In the genomic region with DNA sequence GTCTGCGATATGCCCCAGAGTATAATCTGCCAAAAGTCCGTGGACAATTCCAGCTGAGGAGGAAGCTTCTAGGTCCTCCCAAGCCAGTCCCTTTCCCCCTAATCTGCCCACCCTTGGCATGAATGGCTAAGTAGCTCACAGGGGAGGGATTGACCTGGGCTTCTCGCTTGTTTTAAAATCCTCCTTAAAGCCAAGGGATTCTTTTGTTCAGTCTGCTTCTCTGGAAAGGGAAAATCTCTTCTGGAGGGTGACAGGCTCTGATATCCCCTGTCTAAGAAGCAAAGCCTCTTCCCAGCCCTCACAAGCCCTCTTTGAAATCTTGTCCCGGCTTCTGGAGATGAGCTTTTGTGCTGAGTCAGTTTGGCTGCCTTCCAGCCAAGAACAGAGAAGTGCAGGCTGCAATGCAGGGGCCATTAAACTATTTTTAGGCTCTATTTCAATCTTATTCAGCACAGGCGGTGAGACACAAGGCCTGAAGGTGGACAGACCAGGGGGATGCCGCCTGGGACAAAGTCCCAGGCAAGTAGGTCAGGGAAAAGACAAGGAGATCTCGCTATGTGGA, we compare ENCODE assay signal across 1 cellular context.
TF ChIP-seq lines count a peak whose summit lies in the region.

No MANE protein-coding gene starts in this region.

TF ChIP-seq in HCT116, 20 proteins besides CTCF, POLR2A, EP300 and RAD21 (continued from another document):
- no peak for TF ChIP-seq EZH2phosphoT487 (IDR thresholded peaks at IDR 0.05; ENCODE audit: borderline replicate concordance)
- no peak for TF ChIP-seq ZNF274 (IDR thresholded peaks at IDR 0.05; ENCODE audit: low read depth, low read length)
- TF ChIP-seq, protein P1, sequence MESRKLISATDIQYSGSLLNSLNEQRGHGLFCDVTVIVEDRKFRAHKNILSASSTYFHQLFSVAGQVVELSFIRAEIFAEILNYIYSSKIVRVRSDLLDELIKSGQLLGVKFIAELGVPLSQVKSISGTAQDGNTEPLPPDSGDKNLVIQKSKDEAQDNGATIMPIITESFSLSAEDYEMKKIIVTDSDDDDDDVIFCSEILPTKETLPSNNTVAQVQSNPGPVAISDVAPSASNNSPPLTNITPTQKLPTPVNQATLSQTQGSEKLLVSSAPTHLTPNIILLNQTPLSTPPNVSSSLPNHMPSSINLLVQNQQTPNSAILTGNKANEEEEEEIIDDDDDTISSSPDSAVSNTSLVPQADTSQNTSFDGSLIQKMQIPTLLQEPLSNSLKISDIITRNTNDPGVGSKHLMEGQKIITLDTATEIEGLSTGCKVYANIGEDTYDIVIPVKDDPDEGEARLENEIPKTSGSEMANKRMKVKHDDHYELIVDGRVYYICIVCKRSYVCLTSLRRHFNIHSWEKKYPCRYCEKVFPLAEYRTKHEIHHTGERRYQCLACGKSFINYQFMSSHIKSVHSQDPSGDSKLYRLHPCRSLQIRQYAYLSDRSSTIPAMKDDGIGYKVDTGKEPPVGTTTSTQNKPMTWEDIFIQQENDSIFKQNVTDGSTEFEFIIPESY (IDR thresholded peaks at IDR 0.05; ENCODE audit: extremely low read depth, insufficient replicate concordance, low read length) = no peak
- no peak for TF ChIP-seq CEBPB (IDR thresholded peaks at IDR 0.05; ENCODE audit: low read depth)
- no peak for TF ChIP-seq YY1 (IDR thresholded peaks at IDR 0.05; ENCODE audit: extremely low read depth, insufficient replicate concordance, low read depth, low read length)
- TF ChIP-seq EZH2 (IDR thresholded peaks at IDR 0.05) = no peak
- no peak for TF ChIP-seq SP1 (IDR thresholded peaks at IDR 0.05; ENCODE audit: low read depth)
TF ChIP-seq in HCT116: peak in this region for 0.
